In genomic region chr20:828987-829386, GRCh38 we compare ENCODE assay signal across 17 cellular contexts. TPM values are rescaled to one million over a fixed set of nuclear protein-coding genes. Genes with fewer than 3 reads are reported as not detected.
DNase-seq lines count a peak whose midpoint lies in the region; ATAC-seq and TF ChIP-seq lines count a peak whose summit lies in the region.
"Had no signal": no experiment of that assay in that cellular context is flagged by ENCODE, and none has a peak within 500 bp of the region (broad histone marks: within the 10 kb centered on the region; RNA-seq: fewer than 3 reads in every experiment).

No MANE protein-coding gene starts in this region.

- peaks cover 5% of the 10 kb centered on the region; the same call in 1 of the 2 replicates for H3K79me2 ChIP-seq in KMS-11 (ENCODE audit: insufficient read depth, low read depth)

- TF ChIP-seq POLR2A in sigmoid colon (IDR thresholded peaks at IDR 0.05) = no peak
- TF ChIP-seq POLR2A in ovary (IDR thresholded peaks at IDR 0.05) = no peak

- H3K27ac ChIP-seq in KMS-11 (peak overlapping the region; percentile 97), sigmoid colon (no peak overlapping the region), ovary (no peak overlapping the region)
- H3K27ac ChIP-seq: BLaER1, right lobe of liver had no signal

- no peak for ATAC-seq in HG03460 (IDR thresholded peaks at IDR 0.05; ENCODE audit: unreplicated experiment)
- ATAC-seq: activated naive CD8-positive, alpha-beta T cell treated with anti-CD3 and anti-CD28 coated beads, Interleukin-2, amount 50 U/mL, for 24 hours; right lobe of liver had no signal

- TF ChIP-seq EP300 in sigmoid colon (IDR thresholded peaks at IDR 0.05) = no peak
- TF ChIP-seq EP300 in ovary (IDR thresholded peaks at IDR 0.05) = no peak

- peak overlapping the region; percentile 63; the same call in 1 of the 2 replicates for H3K9ac ChIP-seq in KMS-11
- H3K9ac ChIP-seq: BLaER1 had no signal

- H3K9me3 ChIP-seq in sigmoid colon = no peaks in the 10 kb centered on the region
- no peaks in the 10 kb centered on the region for H3K9me3 ChIP-seq in ovary
- H3K9me3 ChIP-seq: right lobe of liver had no signal

- H4K20me1 ChIP-seq in KMS-11 (ENCODE audit: insufficient read depth) = no peaks in the 10 kb centered on the region
- H4K20me1 ChIP-seq: BLaER1 had no signal

- 54 to 63% methylated on average over 6 of the region's 6 CpGs for WGBS in sigmoid colon, 2 donors
- 56 to 68% (median 58%) methylated on average over 6 of the region's 6 CpGs for WGBS in ovary, 3 donors

- H3K36me3 ChIP-seq in KMS-11 (ENCODE audit: insufficient read depth) (no peaks in the 10 kb centered on the region), sigmoid colon (no peaks in the 10 kb centered on the region), ovary (no peaks in the 10 kb centered on the region)
- H3K36me3 ChIP-seq: BLaER1, right lobe of liver had no signal

- no peaks in the 10 kb centered on the region for H3K27me3 ChIP-seq in KMS-11 (ENCODE audit: insufficient read depth, low read depth)
- H3K27me3 ChIP-seq in sigmoid colon = no peaks in the 10 kb centered on the region
- no peaks in the 10 kb centered on the region for H3K27me3 ChIP-seq in ovary
- H3K27me3 ChIP-seq: BLaER1, right lobe of liver had no signal

- TF ChIP-seq CTCF in KMS-11 (conservative IDR thresholded peaks at IDR 0.05; ENCODE audit: low read depth, low read length) (no peak), sigmoid colon (IDR thresholded peaks at IDR 0.05) (no peak), ovary (IDR thresholded peaks at IDR 0.05) (no peak)

- peak overlapping the region; percentile 28; the same call in 1 of the 2 replicates for H2AFZ ChIP-seq in KMS-11 (ENCODE audit: low read depth)

- DNase-seq in ELF-1 (ENCODE audit: low read depth, low spot score) (peak; percentile 30), sigmoid colon (peak; percentile 33), ovary (no peak), activated gamma-delta T cell treated with Interleukin-2 at 50 U/mL for 16 hours (no peak)
- DNase-seq in activated CD8-positive, alpha-beta memory T cell treated with anti-CD3 and anti-CD28 coated beads, Interleukin-2, amount 50 U/mL, for 48 hours = peak; percentile 29
- DNase-seq: activated CD4-positive, CD25-positive, alpha-beta regulatory T cell; activated naive CD8-positive, alpha-beta T cell treated with anti-CD3 and anti-CD28 coated beads, Interleukin-2, amount 50 U/mL, for 24 hours; activated T-cell treated with anti-CD3 and anti-CD28 coated beads for 4 hours; cerebellar nuclear complex; NCI-H146; NCI-H446 treated with DMSO at 0.1 percent for 48 hours; right lobe of liver; stimulated activated CD4-positive, alpha-beta T cell treated with anti-CD3 and anti-CD28 coated beads, Interleukin-4, amount 100 ng/mL, for 4 hours; SW 1271 had no signal

- H3K4me2 ChIP-seq in KMS-11 = peak overlapping the region; percentile 95
- H3K4me2 ChIP-seq: BLaER1 had no signal

- H3K4me3 ChIP-seq in KMS-11 (IDR thresholded peaks at IDR 0.05; ENCODE audit: insufficient read depth, low read depth, low read length) = no peak overlapping the region
- no peak overlapping the region for H3K4me3 ChIP-seq in sigmoid colon
- H3K4me3 ChIP-seq in ovary = no peak overlapping the region
- H3K4me3 ChIP-seq: BLaER1, right lobe of liver had no signal

- H3K4me1 ChIP-seq in KMS-11 (ENCODE audit: low read depth, poor library complexity, severe bottlenecking) (peaks cover 80% of the 10 kb centered on the region), sigmoid colon (peaks cover 0 to 9% (median 4%) of the 10 kb centered on the region in 4 donors), ovary (ENCODE audit: insufficient read depth) (no peaks in the 10 kb centered on the region)

- intact Hi-C loops in sigmoid colon (cut with DNase I) = no loop called here
- intact Hi-C loops in ovary (cut with DNase I) = no loop called here

RNA-seq across cellular contexts. Expression of gene FAM110A, which starts 4.5 kb away (rescaled TPM):
- 1 to 10 TPM in 2 of 4 donors, under 1 TPM in 2; 0.55 to 2.5 (median 1.6) TPM for total RNA-seq in sigmoid colon
- polyA plus RNA-seq in sigmoid colon = 10 to 100 TPM in 1 of 3 donors, 1 to 10 TPM in 2; 3.6 to 10.7 (median 6.7) TPM
- 1 to 10 TPM; 2.3 to 6.6 (median 3.9) TPM for total RNA-seq in ovary
- 1 to 10 TPM; 2.1 to 2.5 TPM for polyA plus RNA-seq in ovary

Comparison
In these comparisons a context has a peak if more than half of its experiments do, and no peak if none do; other contexts are left out.
1. DNase-seq: peak in ELF-1 (single experiment), activated CD8-positive, alpha-beta memory T cell treated with anti-CD3 and anti-CD28 coated beads, Interleukin-2, amount 50 U/mL, for 48 hours (single experiment) and sigmoid colon (single experiment); none in ovary (0 of 5) and activated gamma-delta T cell treated with Interleukin-2 at 50 U/mL for 16 hours (single experiment).